ENCODE assay signal across 3 cellular contexts in the genomic region with DNA sequence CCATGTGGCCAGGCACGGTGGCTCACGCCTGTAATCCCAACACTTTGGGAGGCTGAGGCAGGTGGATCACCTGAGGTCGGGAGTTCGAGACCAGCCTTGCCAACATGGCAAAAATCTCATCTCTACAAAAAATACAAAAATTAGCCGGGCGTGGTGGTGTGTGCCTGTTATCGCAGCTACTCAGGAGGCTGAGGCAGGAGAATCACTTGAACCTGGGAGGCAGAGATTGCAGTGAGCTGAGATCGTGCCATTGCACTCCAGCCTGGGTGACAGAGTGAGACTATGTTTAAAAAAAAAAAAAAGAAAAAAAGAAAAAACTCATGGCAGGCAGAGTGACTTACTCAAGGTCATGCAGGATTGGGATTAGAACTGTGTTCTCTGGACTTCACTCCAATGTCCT. TPM values are rescaled to one million over a fixed set of nuclear protein-coding genes. Genes with fewer than 3 reads are reported as not detected.
"Had no signal": no experiment of that assay in that cellular context is flagged by ENCODE, and none has a peak within 500 bp of the region (broad histone marks: within the 10 kb centered on the region; RNA-seq: fewer than 3 reads in every experiment).

No MANE protein-coding gene starts in this region.

RNA-seq across cellular contexts. Expression of a gene that starts 16.1 kb away (rescaled TPM):
- total RNA-seq: activated CD8-positive, alpha-beta memory T cell treated with anti-CD3 and anti-CD28 coated beads for 36 hours; osteocyte had no signal
- polyA plus RNA-seq: neural cell had no signal
